1 cellular context compared by ENCODE assay signal in the genomic region with DNA sequence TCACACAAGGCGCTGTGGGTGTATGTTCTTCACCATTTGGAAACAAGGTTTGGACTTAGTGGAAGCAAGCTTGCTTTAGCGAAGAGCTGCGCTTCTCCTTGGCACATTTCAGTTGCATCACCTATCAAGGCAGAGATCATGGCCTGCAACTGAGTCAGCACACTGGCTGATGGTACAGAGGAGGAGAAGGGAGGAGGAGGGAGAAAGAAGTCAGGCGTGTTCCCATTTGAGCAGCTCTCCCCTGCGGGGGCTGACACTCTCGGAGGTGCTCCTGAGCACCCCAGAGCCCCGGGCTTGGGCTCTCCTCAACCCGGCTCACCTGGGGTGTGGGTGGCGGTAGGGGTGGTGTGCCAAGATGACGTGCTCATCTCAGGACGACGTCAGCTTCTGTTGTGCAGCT.
TF ChIP-seq lines count a peak whose summit lies in the region.

No MANE protein-coding gene starts in this region.

TF ChIP-seq in H1, 55 proteins besides CTCF, POLR2A, EP300 and RAD21:
- TF ChIP-seq EGR1 (IDR thresholded peaks at IDR 0.05; ENCODE audit: borderline replicate concordance, low read depth, low read length) = no peak
- TF ChIP-seq POU5F1 (IDR thresholded peaks at IDR 0.05; ENCODE audit: low read depth, low read length) = no peak
- no peak for TF ChIP-seq BRCA1 (IDR thresholded peaks at IDR 0.05; ENCODE audit: low read depth, low read length)
- TF ChIP-seq GTF2F1 (IDR thresholded peaks at IDR 0.05; ENCODE audit: borderline replicate concordance, low read depth, low read length) = no peak
- TF ChIP-seq, protein P1, sequence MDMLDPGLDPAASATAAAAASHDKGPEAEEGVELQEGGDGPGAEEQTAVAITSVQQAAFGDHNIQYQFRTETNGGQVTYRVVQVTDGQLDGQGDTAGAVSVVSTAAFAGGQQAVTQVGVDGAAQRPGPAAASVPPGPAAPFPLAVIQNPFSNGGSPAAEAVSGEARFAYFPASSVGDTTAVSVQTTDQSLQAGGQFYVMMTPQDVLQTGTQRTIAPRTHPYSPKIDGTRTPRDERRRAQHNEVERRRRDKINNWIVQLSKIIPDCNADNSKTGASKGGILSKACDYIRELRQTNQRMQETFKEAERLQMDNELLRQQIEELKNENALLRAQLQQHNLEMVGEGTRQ (IDR thresholded peaks at IDR 0.05; ENCODE audit: low read length) = no peak
- TF ChIP-seq PHF8 (conservative IDR thresholded peaks at IDR 0.05; ENCODE audit: low read depth, low read length) = no peak
- TF ChIP-seq RBBP5 (IDR thresholded peaks at IDR 0.05; ENCODE audit: borderline replicate concordance, low read depth, low read length) = no peak
- TF ChIP-seq SAP30 (IDR thresholded peaks at IDR 0.05; ENCODE audit: insufficient read depth, insufficient replicate concordance, low read length) = no peak
- TF ChIP-seq FOSL1 (IDR thresholded peaks at IDR 0.05; ENCODE audit: insufficient read depth, low read depth, low read length) = no peak
- no peak for TF ChIP-seq CBX5 (IDR thresholded peaks at IDR 0.05; ENCODE audit: low read depth, low read length)
- no peak for TF ChIP-seq CHD2 (IDR thresholded peaks at IDR 0.05; ENCODE audit: low read length)
- no peak for TF ChIP-seq TAF7 (optimal IDR thresholded peaks at IDR 0.05; ENCODE audit: borderline replicate concordance, low read depth, low read length)
- TF ChIP-seq ZNF274 (IDR thresholded peaks at IDR 0.05; ENCODE audit: borderline replicate concordance, extremely low read depth, low read length) = no peak
- no peak for TF ChIP-seq SIX5 (IDR thresholded peaks at IDR 0.05; ENCODE audit: low read depth, low read length)
- TF ChIP-seq BCL11A (IDR thresholded peaks at IDR 0.05; ENCODE audit: low read depth in 2 of 2, low read length in 2 of 2) = no peak
- TF ChIP-seq, protein P2, sequence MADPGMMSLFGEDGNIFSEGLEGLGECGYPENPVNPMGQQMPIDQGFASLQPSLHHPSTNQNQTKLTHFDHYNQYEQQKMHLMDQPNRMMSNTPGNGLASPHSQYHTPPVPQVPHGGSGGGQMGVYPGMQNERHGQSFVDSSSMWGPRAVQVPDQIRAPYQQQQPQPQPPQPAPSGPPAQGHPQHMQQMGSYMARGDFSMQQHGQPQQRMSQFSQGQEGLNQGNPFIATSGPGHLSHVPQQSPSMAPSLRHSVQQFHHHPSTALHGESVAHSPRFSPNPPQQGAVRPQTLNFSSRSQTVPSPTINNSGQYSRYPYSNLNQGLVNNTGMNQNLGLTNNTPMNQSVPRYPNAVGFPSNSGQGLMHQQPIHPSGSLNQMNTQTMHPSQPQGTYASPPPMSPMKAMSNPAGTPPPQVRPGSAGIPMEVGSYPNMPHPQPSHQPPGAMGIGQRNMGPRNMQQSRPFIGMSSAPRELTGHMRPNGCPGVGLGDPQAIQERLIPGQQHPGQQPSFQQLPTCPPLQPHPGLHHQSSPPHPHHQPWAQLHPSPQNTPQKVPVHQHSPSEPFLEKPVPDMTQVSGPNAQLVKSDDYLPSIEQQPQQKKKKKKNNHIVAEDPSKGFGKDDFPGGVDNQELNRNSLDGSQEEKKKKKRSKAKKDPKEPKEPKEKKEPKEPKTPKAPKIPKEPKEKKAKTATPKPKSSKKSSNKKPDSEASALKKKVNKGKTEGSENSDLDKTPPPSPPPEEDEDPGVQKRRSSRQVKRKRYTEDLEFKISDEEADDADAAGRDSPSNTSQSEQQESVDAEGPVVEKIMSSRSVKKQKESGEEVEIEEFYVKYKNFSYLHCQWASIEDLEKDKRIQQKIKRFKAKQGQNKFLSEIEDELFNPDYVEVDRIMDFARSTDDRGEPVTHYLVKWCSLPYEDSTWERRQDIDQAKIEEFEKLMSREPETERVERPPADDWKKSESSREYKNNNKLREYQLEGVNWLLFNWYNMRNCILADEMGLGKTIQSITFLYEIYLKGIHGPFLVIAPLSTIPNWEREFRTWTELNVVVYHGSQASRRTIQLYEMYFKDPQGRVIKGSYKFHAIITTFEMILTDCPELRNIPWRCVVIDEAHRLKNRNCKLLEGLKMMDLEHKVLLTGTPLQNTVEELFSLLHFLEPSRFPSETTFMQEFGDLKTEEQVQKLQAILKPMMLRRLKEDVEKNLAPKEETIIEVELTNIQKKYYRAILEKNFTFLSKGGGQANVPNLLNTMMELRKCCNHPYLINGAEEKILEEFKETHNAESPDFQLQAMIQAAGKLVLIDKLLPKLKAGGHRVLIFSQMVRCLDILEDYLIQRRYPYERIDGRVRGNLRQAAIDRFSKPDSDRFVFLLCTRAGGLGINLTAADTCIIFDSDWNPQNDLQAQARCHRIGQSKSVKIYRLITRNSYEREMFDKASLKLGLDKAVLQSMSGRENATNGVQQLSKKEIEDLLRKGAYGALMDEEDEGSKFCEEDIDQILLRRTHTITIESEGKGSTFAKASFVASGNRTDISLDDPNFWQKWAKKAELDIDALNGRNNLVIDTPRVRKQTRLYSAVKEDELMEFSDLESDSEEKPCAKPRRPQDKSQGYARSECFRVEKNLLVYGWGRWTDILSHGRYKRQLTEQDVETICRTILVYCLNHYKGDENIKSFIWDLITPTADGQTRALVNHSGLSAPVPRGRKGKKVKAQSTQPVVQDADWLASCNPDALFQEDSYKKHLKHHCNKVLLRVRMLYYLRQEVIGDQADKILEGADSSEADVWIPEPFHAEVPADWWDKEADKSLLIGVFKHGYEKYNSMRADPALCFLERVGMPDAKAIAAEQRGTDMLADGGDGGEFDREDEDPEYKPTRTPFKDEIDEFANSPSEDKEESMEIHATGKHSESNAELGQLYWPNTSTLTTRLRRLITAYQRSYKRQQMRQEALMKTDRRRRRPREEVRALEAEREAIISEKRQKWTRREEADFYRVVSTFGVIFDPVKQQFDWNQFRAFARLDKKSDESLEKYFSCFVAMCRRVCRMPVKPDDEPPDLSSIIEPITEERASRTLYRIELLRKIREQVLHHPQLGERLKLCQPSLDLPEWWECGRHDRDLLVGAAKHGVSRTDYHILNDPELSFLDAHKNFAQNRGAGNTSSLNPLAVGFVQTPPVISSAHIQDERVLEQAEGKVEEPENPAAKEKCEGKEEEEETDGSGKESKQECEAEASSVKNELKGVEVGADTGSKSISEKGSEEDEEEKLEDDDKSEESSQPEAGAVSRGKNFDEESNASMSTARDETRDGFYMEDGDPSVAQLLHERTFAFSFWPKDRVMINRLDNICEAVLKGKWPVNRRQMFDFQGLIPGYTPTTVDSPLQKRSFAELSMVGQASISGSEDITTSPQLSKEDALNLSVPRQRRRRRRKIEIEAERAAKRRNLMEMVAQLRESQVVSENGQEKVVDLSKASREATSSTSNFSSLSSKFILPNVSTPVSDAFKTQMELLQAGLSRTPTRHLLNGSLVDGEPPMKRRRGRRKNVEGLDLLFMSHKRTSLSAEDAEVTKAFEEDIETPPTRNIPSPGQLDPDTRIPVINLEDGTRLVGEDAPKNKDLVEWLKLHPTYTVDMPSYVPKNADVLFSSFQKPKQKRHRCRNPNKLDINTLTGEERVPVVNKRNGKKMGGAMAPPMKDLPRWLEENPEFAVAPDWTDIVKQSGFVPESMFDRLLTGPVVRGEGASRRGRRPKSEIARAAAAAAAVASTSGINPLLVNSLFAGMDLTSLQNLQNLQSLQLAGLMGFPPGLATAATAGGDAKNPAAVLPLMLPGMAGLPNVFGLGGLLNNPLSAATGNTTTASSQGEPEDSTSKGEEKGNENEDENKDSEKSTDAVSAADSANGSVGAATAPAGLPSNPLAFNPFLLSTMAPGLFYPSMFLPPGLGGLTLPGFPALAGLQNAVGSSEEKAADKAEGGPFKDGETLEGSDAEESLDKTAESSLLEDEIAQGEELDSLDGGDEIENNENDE (IDR thresholded peaks at IDR 0.05; ENCODE audit: insufficient replicate concordance, low read length) = no peak
- TF ChIP-seq RFX5 (IDR thresholded peaks at IDR 0.05; ENCODE audit: borderline replicate concordance, low read depth, low read length) = no peak
- TF ChIP-seq ASH2L (IDR thresholded peaks at IDR 0.05; ENCODE audit: low read length) = no peak
- no peak for TF ChIP-seq CEBPB (IDR thresholded peaks at IDR 0.05; ENCODE audit: low read depth, low read length)
- TF ChIP-seq KDM5A (IDR thresholded peaks at IDR 0.05; ENCODE audit: low read length) = no peak
TF ChIP-seq in H1: peak in this region for 0.
